ENCODE assay signal across 23 cellular contexts in the genomic region with DNA sequence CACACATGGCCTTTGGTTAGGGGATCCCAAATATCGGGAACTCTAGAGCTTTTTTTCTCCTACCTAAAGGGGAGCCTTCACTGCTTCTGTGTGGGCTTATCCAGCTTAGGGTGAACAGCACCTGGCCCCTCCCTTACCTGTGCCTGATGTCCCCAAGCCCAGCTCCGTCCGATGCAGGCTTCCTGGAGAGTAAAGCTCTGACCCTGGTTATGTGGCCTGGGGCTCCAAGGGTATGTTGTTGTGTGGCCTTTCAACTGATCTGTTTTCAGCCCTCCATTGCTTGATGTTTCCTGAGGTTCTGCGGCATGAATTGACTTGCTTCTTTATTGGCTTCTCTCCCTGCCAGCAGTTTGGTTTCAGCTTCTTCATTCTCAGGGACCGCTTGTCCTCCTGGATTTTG.
DNase-seq lines count a peak whose midpoint lies in the region; ATAC-seq, FAIRE-seq and TF ChIP-seq lines count a peak whose summit lies in the region.
"Had no signal": no experiment of that assay in that cellular context is flagged by ENCODE, and none has a peak within 500 bp of the region (broad histone marks: within the 10 kb centered on the region; RNA-seq: fewer than 3 reads in every experiment).

No MANE protein-coding gene starts in this region.

- POLR2A ChIA-PET in K562 (lab: Yijun Ruan, JAX): interaction anchor here (0.6 to 1.1 kb wide), 5 partner anchors 10 to 114 kb away, joined by 3 to 5 read pairs (median 3); no protein-coding TSS in a partner anchor

- BruUV-seq in K562 (replicated peaks; lab: Mats Ljungman, UMichigan): no TSS peak

- H3K4me3 Mint-ChIP-seq in memory B cell: no peak overlapping the region
- no peak overlapping the region for H3K4me3 Mint-ChIP-seq in T-helper 2 cell treated with Interferon-gamma antibody and Interleukin-4, amounts not matched to agents 5 μg/mL and 100 μg/mL, for 36 hours
- H3K4me3 Mint-ChIP-seq: CD4-positive, alpha-beta memory T cell had no signal

- CTCF ChIA-PET in K562 (lab: Yijun Ruan, JAX; ENCODE audit: low intra/inter-chr PET ratio): no interaction called here

- H3K9me1 ChIP-seq in K562 (ENCODE audit: control insufficient read depth, insufficient read depth, low read length): no peaks in the 10 kb centered on the region

- H3K27me3 Mint-ChIP-seq in memory B cell: no peaks in the 10 kb centered on the region
- peaks cover 35% of the 10 kb centered on the region for H3K27me3 Mint-ChIP-seq in T-helper 2 cell treated with Interferon-gamma antibody and Interleukin-4, amounts not matched to agents 5 μg/mL and 100 μg/mL, for 36 hours (ENCODE audit: low read depth)

- H3K4me1 ChIP-seq in K562 (replicated peaks in 1 of 2; ENCODE audit: control insufficient read depth in 2 of 2, insufficient read depth in 2 of 2, low read length in 2 of 2) (peaks cover 8 to 21% of the 10 kb centered on the region in 2 experiments; a peak in 4 of 5 replicates), spleen (peaks cover 0 to 95% (median 37%) of the 10 kb centered on the region in 6 donors)
- H3K4me1 ChIP-seq: Caco-2 had no signal

- peaks cover 33% of the 10 kb centered on the region for H3K4me1 Mint-ChIP-seq in memory B cell
- peaks cover 1% of the 10 kb centered on the region for H3K4me1 Mint-ChIP-seq in T-helper 2 cell treated with Interferon-gamma antibody and Interleukin-4, amounts not matched to agents 5 μg/mL and 100 μg/mL, for 36 hours (ENCODE audit: low read depth)
- H3K4me1 Mint-ChIP-seq: CD4-positive, alpha-beta memory T cell had no signal

- intact Hi-C loops in K562 (cut with micrococcal nuclease) (no loop called here), spleen (cut with DNase I; ENCODE audit: low total_unique reads) (no loop called here)

- no peak overlapping the region for H3K4me3 ChIP-seq in HL-60 (replicated peaks; ENCODE audit: insufficient read depth, low read length)
- H3K4me3 ChIP-seq in K562: no peak overlapping the region
- no peak overlapping the region for H3K4me3 ChIP-seq in spleen
- H3K4me3 ChIP-seq: A549 had no signal

- in situ Hi-C loops in K562 (cut with MboI): loop anchor here (10.0 kb wide), 1 partner anchor 199 kb away; no protein-coding TSS in a partner anchor

- no peaks in the 10 kb centered on the region for H3K9me3 Mint-ChIP-seq in memory B cell
- no peaks in the 10 kb centered on the region for H3K9me3 Mint-ChIP-seq in T-helper 2 cell treated with Interferon-gamma antibody and Interleukin-4, amounts not matched to agents 5 μg/mL and 100 μg/mL, for 36 hours

- TF ChIP-seq CTCF in HL-60 (IDR thresholded peaks at IDR 0.05; ENCODE audit: insufficient read depth, low read length) (no peak), K562 (IDR thresholded peaks at IDR 0.05 in 2 of 3, conservative IDR thresholded peaks at IDR 0.05 in 1 of 3; ENCODE audit: insufficient read depth in 2 of 3, low read depth in 1 of 3, low read length in 3 of 3) (no peak), spleen (IDR thresholded peaks at IDR 0.05 in 8 of 11, conservative IDR thresholded peaks at IDR 0.05 in 3 of 11) (no peak)

- H3K27me3 ChIP-seq in HL-60 (ENCODE audit: insufficient read depth, poor library complexity, severe bottlenecking) (no peaks in the 10 kb centered on the region), K562 (ENCODE audit: control insufficient read depth in 2 of 2, insufficient read depth in 2 of 2, low read length in 2 of 2) (no peaks in the 10 kb centered on the region), spleen (replicated peaks in 1 of 7) (no peaks in the 10 kb centered on the region)

- H3K9me3 ChIP-seq in K562 (replicated peaks; ENCODE audit: control insufficient read depth, insufficient read depth, low read depth, low read length): no peaks in the 10 kb centered on the region
- no peaks in the 10 kb centered on the region for H3K9me3 ChIP-seq in spleen
- H3K9me3 ChIP-seq: A549, Caco-2 had no signal

- H3K27ac Mint-ChIP-seq in memory B cell: peak overlapping the region; percentile 68
- no peak overlapping the region for H3K27ac Mint-ChIP-seq in T-helper 2 cell treated with Interferon-gamma antibody and Interleukin-4, amounts not matched to agents 5 μg/mL and 100 μg/mL, for 36 hours
- H3K27ac Mint-ChIP-seq: CD4-positive, alpha-beta memory T cell had no signal

- H3K36me3 Mint-ChIP-seq in memory B cell: peaks cover 15% of the 10 kb centered on the region
- no peaks in the 10 kb centered on the region for H3K36me3 Mint-ChIP-seq in T-helper 2 cell treated with Interferon-gamma antibody and Interleukin-4, amounts not matched to agents 5 μg/mL and 100 μg/mL, for 36 hours (ENCODE audit: low read depth)
- H3K36me3 Mint-ChIP-seq: CD4-positive, alpha-beta memory T cell had no signal

- H3K9ac ChIP-seq in K562 (ENCODE audit: insufficient read depth in 1 of 2, low read depth in 2 of 2, low read length in 2 of 2): no peak overlapping the region; a peak in 1 of 4 replicates

- peaks cover 8% of the 10 kb centered on the region; the same call in 1 of the 3 replicates for H3K36me3 ChIP-seq in K562 (ENCODE audit: control insufficient read depth, insufficient read depth, low read length)
- peaks cover 0 to 27% (median 0%) of the 10 kb centered on the region in 6 donors for H3K36me3 ChIP-seq in spleen

- no peak for TF ChIP-seq POLR2A in K562 (conservative IDR thresholded peaks at IDR 0.05)
- TF ChIP-seq POLR2A in spleen (IDR thresholded peaks at IDR 0.05): no peak

- TF ChIP-seq EP300 in K562 (IDR thresholded peaks at IDR 0.05; ENCODE audit: low read length): no peak

- no peak for TF ChIP-seq RAD21 in K562 (CRISPR knock-in tag; conservative IDR thresholded peaks at IDR 0.05 in 1 of 2, IDR thresholded peaks at IDR 0.05 in 1 of 2)

- H3K4me2 ChIP-seq in K562 (ENCODE audit: insufficient read depth, low read length): no peak overlapping the region
- H3K4me2 ChIP-seq: A549 had no signal

- H3K27ac ChIP-seq in HL-60 (replicated peaks): peak overlapping the region; percentile 69
- H3K27ac ChIP-seq in K562 (ENCODE audit: extremely low read depth, low read depth, low read length): no peak overlapping the region
- peak overlapping the region in 6 of 8 donors; percentile 75 to 89 (median 83) for H3K27ac ChIP-seq in spleen

- no peak for ATAC-seq in K562
- ATAC-seq in memory B cell (ENCODE audit: low read depth): no peak
- no peak for ATAC-seq in GM19463 (IDR thresholded peaks at IDR 0.05; ENCODE audit: unreplicated experiment)
- ATAC-seq: A549 had no signal

- H4K20me1 ChIP-seq in K562 (replicated peaks; ENCODE audit: control insufficient read depth, insufficient read depth, low read length): no peaks in the 10 kb centered on the region

- H3K79me2 ChIP-seq in K562 (ENCODE audit: control insufficient read depth, insufficient read depth, low read length): peaks cover 42% of the 10 kb centered on the region

- WGBS in K562 (ENCODE audit: insufficient coverage, low coverage, missing lambda C conversion rate): 73% methylated on average over 5 of the region's 5 CpGs
- WGBS in spleen, 5 donors: 82 to 93% (median 89%) methylated on average over 5 of the region's 5 CpGs

- DNase-seq in HL-60 (ENCODE audit: low read depth in 1 of 2, low spot score in 1 of 2): no peak
- no peak for DNase-seq in K562 (ENCODE audit: extremely low read depth in 1 of 4, low spot score in 3 of 4)
- DNase-seq in memory B cell (ENCODE audit: low spot score in 2 of 2): no peak
- no peak for DNase-seq in spleen
- no peak for DNase-seq in SKM-1 treated with dmso at 0.1 percent for 144 hours (lab: John Stamatoyannopoulos, UW; ENCODE audit: unreplicated experiment)
- DNase-seq in NCI-H2081 (lab: John Stamatoyannopoulos, UW): no peak
- no peak for DNase-seq in T-helper 2 cell treated with Interferon-gamma antibody and Interleukin-4, amounts not matched to agents 5 μg/mL and 100 μg/mL, for 36 hours (ENCODE audit: low spot score)
- DNase-seq: Caco-2; CD4-positive, alpha-beta memory T cell; DMS 273 treated with DMSO at 0.1 percent for 48 hours; DMS79 treated with DMSO at 0.1 percent for 48 hours; GOT3; HCEC 1CT; KG1; NCI-H1105; NCI-H2081 treated with DMSO at 0.1 percent for 48 hours; NCI-H2171 treated with DMSO at 0.1 percent for 48 hours; NCI-H446 treated with DMSO at 0.1 percent for 48 hours; NCI-H526 treated with DMSO at 0.1 percent for 48 hours; Right ventricle myocardium superior had no signal

- no peak for FAIRE-seq in K562 (lab: Jason Lieb, UNC)
- FAIRE-seq: A549, GM12891 had no signal

- no peak overlapping the region for H2AFZ ChIP-seq in K562 (ENCODE audit: low read depth, low read length)

TF ChIP-seq in K562, 482 proteins besides CTCF, POLR2A, EP300 and RAD21:
- TF ChIP-seq FOXK1 (CRISPR knock-in tag; IDR thresholded peaks at IDR 0.05; ENCODE audit: borderline replicate concordance) (no peak), ARID2 (IDR thresholded peaks at IDR 0.05) (no peak), ZEB2 (IDR thresholded peaks at IDR 0.05) (0 out of 2 replicates have a peak, but pooled peaks have one; percentile 16), ZNF644 (tag; IDR thresholded peaks at IDR 0.05; ENCODE audit: low read depth) (no peak), CBX1 (IDR thresholded peaks at IDR 0.05; ENCODE audit: low read depth) (no peak), CHD4 (IDR thresholded peaks at IDR 0.05; ENCODE audit: insufficient read depth, insufficient replicate concordance, low read depth, low read length, poor library complexity, severe bottlenecking) (no peak)
TF ChIP-seq in K562: peak in this region for 1.
